In the genomic region with DNA sequence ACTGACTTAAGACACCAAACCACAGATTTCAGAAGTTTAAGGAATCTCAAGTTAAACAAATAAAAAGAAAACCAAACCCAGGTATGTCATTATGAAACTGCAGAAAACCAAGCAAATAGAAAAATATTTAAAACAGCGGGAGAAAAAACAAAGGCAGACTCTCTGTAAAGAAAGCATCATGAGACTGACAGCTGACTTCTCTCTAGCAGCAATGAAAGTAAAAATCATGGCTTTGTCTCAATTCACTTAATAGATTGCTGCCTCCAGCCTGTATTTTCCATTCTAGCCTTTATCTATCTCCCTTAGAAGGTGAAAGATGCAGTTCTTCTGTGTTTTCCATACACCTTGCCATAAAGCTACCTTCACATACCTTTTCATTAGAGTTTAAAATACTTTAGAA, we compare ENCODE assay signal across 29 cellular contexts.
"Had no signal": no experiment of that assay in that cellular context is flagged by ENCODE, and none has a peak within 500 bp of the region (broad histone marks: within the 10 kb centered on the region; RNA-seq: fewer than 3 reads in every experiment).

No MANE protein-coding gene starts in this region.

- H3K4me3 Mint-ChIP-seq: stimulated activated effector memory CD8-positive, alpha-beta T cell treated with anti-CD3 and anti-CD28 coated beads, Interleukin-12 subunit alpha, Interleukin-12 subunit beta, amount 100 ng/mL, for 72 hours; stimulated activated memory B cell treated with anti-CD40 and anti-IgM and Interleukin-4, amounts not matched to agents 10 μg/mL and 1 μg/mL and 100 μg/mL, for 72 hours; stimulated activated naive B cell treated with anti-CD40 and anti-IgM and Interleukin-4, amounts not matched to agents 10 μg/mL and 1 μg/mL and 100 μg/mL, for 72 hours; stimulated activated naive CD8-positive, alpha-beta T cell treated with anti-CD3 and anti-CD28 coated beads, Interleukin-15, amount 100 ng/mL, for 72 hours; stimulated activated naive CD8-positive, alpha-beta T cell treated with anti-CD3 and anti-CD28 coated beads, Interleukin-15, Interleukin-2, amounts not matched to agents 100 ng/mL and 50 ng/mL, for 24 hours; type B pancreatic cell had no signal

- H3K27ac ChIP-seq: stomach, suprapubic skin, testis, thoracic aorta, thyroid gland, tibial artery, tibial nerve, transverse colon, upper lobe of left lung, upper lobe of right lung, uterus, vagina had no signal

- H3K4me1 ChIP-seq: stomach, suprapubic skin, testis, thyroid gland, tibial artery, tibial nerve, transverse colon, upper lobe of left lung, upper lobe of right lung, uterus, vagina had no signal

- H3K4me3 ChIP-seq: stomach, suprapubic skin, testis, thoracic aorta, thyroid gland, tibial artery, tibial nerve, transverse colon, upper lobe of left lung, upper lobe of right lung, uterus, vagina had no signal

- ATAC-seq: stimulated activated effector memory CD8-positive, alpha-beta T cell treated with anti-CD3 and anti-CD28 coated beads, Interleukin-12 subunit alpha, Interleukin-12 subunit beta, amount 100 ng/mL, for 72 hours; stimulated activated memory B cell treated with anti-CD40 and anti-IgM and Interleukin-4, amounts not matched to agents 10 μg/mL and 1 μg/mL and 100 μg/mL, for 72 hours; stimulated activated naive B cell treated with anti-CD40 and anti-IgM and Interleukin-4, amounts not matched to agents 10 μg/mL and 1 μg/mL and 100 μg/mL, for 72 hours; stimulated activated naive CD8-positive, alpha-beta T cell treated with anti-CD3 and anti-CD28 coated beads, Interleukin-15, amount 100 ng/mL, for 72 hours; stimulated activated naive CD8-positive, alpha-beta T cell treated with anti-CD3 and anti-CD28 coated beads, Interleukin-15, Interleukin-2, amounts not matched to agents 100 U/mL and 50 U/mL, for 24 hours; upper lobe of right lung had no signal

- H3K9me3 Mint-ChIP-seq: type B pancreatic cell had no signal

- H3K27ac Mint-ChIP-seq: stimulated activated effector memory CD8-positive, alpha-beta T cell treated with anti-CD3 and anti-CD28 coated beads, Interleukin-12 subunit alpha, Interleukin-12 subunit beta, amount 100 ng/mL, for 72 hours; stimulated activated memory B cell treated with anti-CD40 and anti-IgM and Interleukin-4, amounts not matched to agents 10 μg/mL and 1 μg/mL and 100 μg/mL, for 72 hours; stimulated activated naive B cell treated with anti-CD40 and anti-IgM and Interleukin-4, amounts not matched to agents 10 μg/mL and 1 μg/mL and 100 μg/mL, for 72 hours; stimulated activated naive CD8-positive, alpha-beta T cell treated with anti-CD3 and anti-CD28 coated beads, Interleukin-15, amount 100 ng/mL, for 72 hours; stimulated activated naive CD8-positive, alpha-beta T cell treated with anti-CD3 and anti-CD28 coated beads, Interleukin-15, Interleukin-2, amounts not matched to agents 100 ng/mL and 50 ng/mL, for 24 hours; type B pancreatic cell had no signal

- H3K4me1 Mint-ChIP-seq: stimulated activated effector memory CD8-positive, alpha-beta T cell treated with anti-CD3 and anti-CD28 coated beads, Interleukin-12 subunit alpha, Interleukin-12 subunit beta, amount 100 ng/mL, for 72 hours; stimulated activated memory B cell treated with anti-CD40 and anti-IgM and Interleukin-4, amounts not matched to agents 10 μg/mL and 1 μg/mL and 100 μg/mL, for 72 hours; stimulated activated naive B cell treated with anti-CD40 and anti-IgM and Interleukin-4, amounts not matched to agents 10 μg/mL and 1 μg/mL and 100 μg/mL, for 72 hours; stimulated activated naive CD8-positive, alpha-beta T cell treated with anti-CD3 and anti-CD28 coated beads, Interleukin-15, amount 100 ng/mL, for 72 hours had no signal

- DNase-seq: stimulated activated CD4-positive, alpha-beta T cell treated with anti-CD3 and anti-CD28 coated beads, Interleukin-2, amount 100 ng/mL, for 48 hours; stimulated activated CD4-positive, alpha-beta T cell treated with anti-CD3 and anti-CD28 coated beads, Interleukin-4, amount 100 ng/mL, for 1 hour; stimulated activated CD4-positive, alpha-beta T cell treated with anti-CD3 and anti-CD28 coated beads, Interleukin-4, amount 100 ng/mL, for 24 hours; stimulated activated CD4-positive, alpha-beta T cell treated with anti-CD3 and anti-CD28 coated beads, Interleukin-4, amount 100 ng/mL, for 4 hours; stimulated activated CD8-positive, alpha-beta memory T cell treated with anti-CD3 and anti-CD28 coated beads, Interleukin-4, amount 100 ng/mL, for 48 hours; stimulated activated naive B cell treated with anti-CD40 and anti-IgM and Interleukin-4, amounts not matched to agents 10 μg/mL and 1 μg/mL and 100 μg/mL, for 72 hours; stimulated activated naive CD4-positive, alpha-beta T cell; stimulated activated naive CD4-positive, alpha-beta T cell treated with Interleukin-2 at 50 U/mL for 16 hours; stimulated activated naive CD8-positive, alpha-beta T cell treated with anti-CD3 and anti-CD28 coated beads, Interleukin-15, amount 100 ng/mL, for 72 hours; stimulated activated naive CD8-positive, alpha-beta T cell treated with anti-CD3 and anti-CD28 coated beads, Interleukin-15, Interleukin-2, amounts not matched to agents 100 U/mL and 50 U/mL, for 24 hours; stomach; substantia nigra; testis; thyroid gland; tibial artery; transverse colon; trophoblast cell; upper lobe of left lung; upper lobe of right lung; uterus had no signal

- H3K27me3 ChIP-seq: stomach, testis, thyroid gland, tibial artery, tibial nerve, transverse colon, upper lobe of left lung, upper lobe of right lung, uterus, vagina had no signal

- H3K36me3 Mint-ChIP-seq: stimulated activated effector memory CD8-positive, alpha-beta T cell treated with anti-CD3 and anti-CD28 coated beads, Interleukin-12 subunit alpha, Interleukin-12 subunit beta, amount 100 ng/mL, for 72 hours; stimulated activated memory B cell treated with anti-CD40 and anti-IgM and Interleukin-4, amounts not matched to agents 10 μg/mL and 1 μg/mL and 100 μg/mL, for 72 hours; stimulated activated naive B cell treated with anti-CD40 and anti-IgM and Interleukin-4, amounts not matched to agents 10 μg/mL and 1 μg/mL and 100 μg/mL, for 72 hours; type B pancreatic cell had no signal

- FAIRE-seq: urothelium cell line had no signal

- H3K36me3 ChIP-seq: stomach, suprapubic skin, thoracic aorta, thyroid gland, tibial artery, tibial nerve, transverse colon, upper lobe of left lung, upper lobe of right lung, uterus, vagina had no signal

- H3K9me3 ChIP-seq: stomach, suprapubic skin, testis, thoracic aorta, thyroid gland, tibial artery, transverse colon, upper lobe of left lung, upper lobe of right lung, uterus, vagina had no signal
